In the genomic region with DNA sequence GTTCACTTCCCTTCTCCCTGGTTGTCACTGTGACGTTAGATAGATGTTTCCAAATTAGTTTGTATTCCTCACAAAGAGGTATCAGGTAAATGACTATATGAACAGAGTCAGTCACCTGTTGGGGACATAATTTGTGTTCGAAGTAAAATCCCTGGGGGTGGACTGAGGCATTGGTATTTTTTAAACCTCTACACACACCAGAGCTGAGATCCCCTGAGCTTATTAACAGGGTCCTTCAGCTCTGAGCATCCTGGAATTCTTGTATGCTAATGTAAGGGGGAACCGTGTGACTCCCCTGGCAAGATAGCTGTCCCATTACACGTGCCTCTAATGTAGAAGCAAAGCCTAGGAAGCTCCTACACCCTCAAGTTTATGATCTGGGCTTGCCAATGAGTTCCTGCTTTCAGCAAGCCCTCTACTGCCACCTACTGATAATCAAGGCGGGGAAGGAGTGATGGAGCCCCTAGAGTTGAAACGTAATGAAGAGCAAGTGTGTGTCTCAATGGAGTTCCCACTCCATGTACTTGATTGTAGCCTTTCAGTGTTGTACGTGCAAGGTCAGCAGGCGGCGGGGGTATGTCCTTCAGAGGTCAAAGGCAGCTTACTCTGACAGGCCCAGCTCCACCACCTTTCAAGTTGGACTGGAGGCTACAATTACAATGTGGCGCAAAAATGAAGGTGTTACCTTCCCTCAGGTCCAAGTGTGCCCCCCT, we compare ENCODE assay signal across 8 cellular contexts. TPM values are rescaled to one million over a fixed set of nuclear protein-coding genes. Genes with fewer than 3 reads are reported as not detected.
DNase-seq lines count a peak whose midpoint lies in the region; ATAC-seq, FAIRE-seq and TF ChIP-seq lines count a peak whose summit lies in the region.

No MANE protein-coding gene starts in this region.

- H3K9ac ChIP-seq in GM23248: no peak overlapping the region

- in situ Hi-C loops in GM23248 (cut with MboI): loop anchor here (10.0 kb wide), 1 partner anchor 405 kb away; no protein-coding TSS in a partner anchor

- H3K4me3 Mint-ChIP-seq in activated naive CD4-positive, alpha-beta T cell treated with anti-CD3 and anti-CD28 coated beads for 36 hours: no peak overlapping the region

- CTCF ChIA-PET in activated naive CD4-positive, alpha-beta T cell treated with anti-CD3 and anti-CD28 coated beads for 36 hours (lab: Charles Lee): interaction anchor here (0.6 to 1.9 kb wide), 40 partner anchors 9 to 441 kb away, joined by 3 to 18 read pairs (median 5); a partner anchor contains a TSS

- H3K4me1 ChIP-seq in GM23248 (ENCODE audit: insufficient read depth) (no peaks in the 10 kb centered on the region), SJCRH30 (no peaks in the 10 kb centered on the region), gastroesophageal sphincter (peaks cover 0 to 4% (median 0%) of the 10 kb centered on the region in 3 donors), pancreas (peaks cover 4 to 9% (median 4%) of the 10 kb centered on the region in 3 donors), vagina (no peaks in the 10 kb centered on the region)

- peak; percentile 71 for DNase-seq in GF-D8 (lab: John Stamatoyannopoulos, UW)
- DNase-seq in GM23248: peak; percentile 78
- peak; percentile 75 to 86 for DNase-seq in SJCRH30
- peak; percentile 79 for DNase-seq in activated naive CD4-positive, alpha-beta T cell treated with anti-CD3 and anti-CD28 coated beads for 36 hours
- DNase-seq in pancreas: peak in 4 of 6 donors; percentile 33 to 77 (median 64)
- DNase-seq in vagina (ENCODE audit: extremely low spot score in 2 of 2): no peak

- no peak for TF ChIP-seq EP300 in gastroesophageal sphincter (IDR thresholded peaks at IDR 0.05)

- TF ChIP-seq POLR2A in gastroesophageal sphincter (IDR thresholded peaks at IDR 0.05) (no peak), vagina (IDR thresholded peaks at IDR 0.05) (no peak)

- WGBS in GM23248 (ENCODE audit: low coverage in 1 of 2, low lambda C conversion rate in 2 of 2, missing lambda C conversion rate in 2 of 2), 2 experiments: 21% methylated on average over 10 of the region's 10 CpGs
- WGBS in gastroesophageal sphincter (ENCODE audit: low coverage in 1 of 2), 2 donors: 30 to 52% methylated on average over 3 to 8 of the region's 10 CpGs
- 30 to 36% methylated on average over 10 of the region's 10 CpGs for WGBS in pancreas, 2 donors

- H3K79me2 ChIP-seq in GM23248 (ENCODE audit: insufficient read depth): no peaks in the 10 kb centered on the region

- H3K9me2 ChIP-seq in GM23248 (ENCODE audit: insufficient read depth): no peaks in the 10 kb centered on the region

- H3K36me3 ChIP-seq in GM23248 (ENCODE audit: low read depth): no peaks in the 10 kb centered on the region
- no peaks in the 10 kb centered on the region for H3K36me3 ChIP-seq in SJCRH30
- no peaks in the 10 kb centered on the region for H3K36me3 ChIP-seq in gastroesophageal sphincter
- no peaks in the 10 kb centered on the region for H3K36me3 ChIP-seq in pancreas
- H3K36me3 ChIP-seq in vagina: no peaks in the 10 kb centered on the region

- peaks cover 18% of the 10 kb centered on the region for H3K4me1 Mint-ChIP-seq in activated naive CD4-positive, alpha-beta T cell treated with anti-CD3 and anti-CD28 coated beads for 36 hours (ENCODE audit: low read depth)

- H3K9me3 Mint-ChIP-seq in activated naive CD4-positive, alpha-beta T cell treated with anti-CD3 and anti-CD28 coated beads for 36 hours: no peaks in the 10 kb centered on the region

- H3K27ac Mint-ChIP-seq in activated naive CD4-positive, alpha-beta T cell treated with anti-CD3 and anti-CD28 coated beads for 36 hours: no peak overlapping the region

- FAIRE-seq in pancreas (lab: Jason Lieb, UNC): peak; percentile 60

- TF ChIP-seq CTCF in LNCAP (IDR thresholded peaks at IDR 0.05) (peak; percentile 82), gastroesophageal sphincter (IDR thresholded peaks at IDR 0.05) (peak; percentile 44 to 82 (median 62)), pancreas (IDR thresholded peaks at IDR 0.05) (peak; percentile 56 to 81 (median 70)), vagina (IDR thresholded peaks at IDR 0.05) (peak; percentile 42 to 55 (median 54))

- H3K4me3 ChIP-seq in GM23248 (no peak overlapping the region), SJCRH30 (no peak overlapping the region), gastroesophageal sphincter (no peak overlapping the region), pancreas (no peak overlapping the region), vagina (no peak overlapping the region)

- H2AFZ ChIP-seq in GM23248: no peak overlapping the region

- H3K27me3 Mint-ChIP-seq in activated naive CD4-positive, alpha-beta T cell treated with anti-CD3 and anti-CD28 coated beads for 36 hours (ENCODE audit: low read depth): no peaks in the 10 kb centered on the region

- H3K27me3 ChIP-seq in GM23248 (replicated peaks; ENCODE audit: insufficient read depth) (peaks cover 13% of the 10 kb centered on the region), SJCRH30 (no peaks in the 10 kb centered on the region), gastroesophageal sphincter (no peaks in the 10 kb centered on the region), pancreas (no peaks in the 10 kb centered on the region), vagina (no peaks in the 10 kb centered on the region)

- H3K27ac ChIP-seq in GM23248 (no peak overlapping the region), SJCRH30 (no peak overlapping the region), gastroesophageal sphincter (no peak overlapping the region), pancreas (no peak overlapping the region), vagina (no peak overlapping the region)

- no peaks in the 10 kb centered on the region for H4K20me1 ChIP-seq in GM23248 (ENCODE audit: insufficient read depth)

- peak; percentile 79 for ATAC-seq in gastroesophageal sphincter
- peak; percentile 90 to 96 (median 95) for ATAC-seq in pancreas

- intact Hi-C loops in activated naive CD4-positive, alpha-beta T cell treated with anti-CD3 and anti-CD28 coated beads for 36 hours (cut with micrococcal nuclease): loop anchor here (1.0 to 5.0 kb wide), 8 partner anchors 25 to 415 kb away; a partner anchor contains a TSS
- intact Hi-C loops in pancreas (cut with DNase I): loop anchor here (5.0 to 10.0 kb wide), 4 partner anchors 215 to 417 kb away; partner anchors contain the start of gene PIP5K1B (in 1 of the 3)
- intact Hi-C loops in vagina (cut with DNase I): loop anchor here (10.0 kb wide), 1 partner anchor 415 kb away; no protein-coding TSS in a partner anchor

- no peaks in the 10 kb centered on the region for H3K9me3 ChIP-seq in GM23248 (ENCODE audit: low read depth)
- H3K9me3 ChIP-seq in SJCRH30 (replicated peaks): no peaks in the 10 kb centered on the region
- H3K9me3 ChIP-seq in gastroesophageal sphincter: no peaks in the 10 kb centered on the region
- no peaks in the 10 kb centered on the region for H3K9me3 ChIP-seq in pancreas
- H3K9me3 ChIP-seq in vagina: no peaks in the 10 kb centered on the region

- no peaks in the 10 kb centered on the region for H3K36me3 Mint-ChIP-seq in activated naive CD4-positive, alpha-beta T cell treated with anti-CD3 and anti-CD28 coated beads for 36 hours (ENCODE audit: low read depth)

- no peak overlapping the region for H3K4me2 ChIP-seq in GM23248 (ENCODE audit: unreplicated experiment)

- no peaks in the 10 kb centered on the region for H3F3A ChIP-seq in GM23248 (ENCODE audit: insufficient read depth)

RNA-seq across cellular contexts. Expression of gene PRKACG, which starts 14.4 kb away (rescaled TPM):
- not detected in 2 replicates for total RNA-seq in GM23248 (2014; rRNA removed; shearing (Covaris generic))
- polyA plus RNA-seq in GM23248 (2016; fragmentation: Nextera tagmentation; extraction: Ambion mirVana): not detected in 2 replicates
- total RNA-seq in SJCRH30 (2014; rRNA removed; shearing (Covaris generic)): not detected in 2 replicates
- total RNA-seq in activated naive CD4-positive, alpha-beta T cell treated with anti-CD3 and anti-CD28 coated beads for 36 hours: not detected
- not detected for total RNA-seq in gastroesophageal sphincter
- total RNA-seq in pancreas: not detected
- not detected for polyA plus RNA-seq in pancreas
- not detected for total RNA-seq in vagina

RNA-seq across cellular contexts. Expression of gene FXN, which starts 36.0 kb away (rescaled TPM):
- 1.0 and 5.6 TPM in 2 replicates for total RNA-seq in GM23248 (2014; rRNA removed; shearing (Covaris generic))
- polyA plus RNA-seq in GM23248 (2016; fragmentation: Nextera tagmentation; extraction: Ambion mirVana) (22.0 and 23.6 TPM in 2 replicates), pancreas (1 to 10 TPM; 6.2 to 7.4 TPM)
- 13.0 and 14.4 TPM in 2 replicates for total RNA-seq in SJCRH30 (2014; rRNA removed; shearing (Covaris generic))
- 10 to 100 TPM; 16.8 to 17.3 TPM for total RNA-seq in activated naive CD4-positive, alpha-beta T cell treated with anti-CD3 and anti-CD28 coated beads for 36 hours
- total RNA-seq in gastroesophageal sphincter (10 to 100 TPM in 2 of 4 donors, 1 to 10 TPM in 2; 4.6 to 13.2 (median 8.1) TPM), pancreas (10 to 100 TPM in 2 of 6 donors, 1 to 10 TPM in 4; 7.0 to 12.0 (median 9.5) TPM), vagina (11.8 TPM)

Comparison
In these comparisons a context has a peak if more than half of its experiments do, and no peak if none do; other contexts are left out.
1. DNase-seq: peak in GF-D8 (single experiment), GM23248 (single experiment), SJCRH30 (2 of 2), activated naive CD4-positive, alpha-beta T cell treated with anti-CD3 and anti-CD28 coated beads for 36 hours (single experiment) and pancreas (4 of 6); none in vagina (0 of 2).
2. Peak in every context shown above with its lines, with median percentiles within 50 percentile points of each other: CTCF ChIP-seq.